ENCODE assay signal across 2 cellular contexts in the genomic region with DNA sequence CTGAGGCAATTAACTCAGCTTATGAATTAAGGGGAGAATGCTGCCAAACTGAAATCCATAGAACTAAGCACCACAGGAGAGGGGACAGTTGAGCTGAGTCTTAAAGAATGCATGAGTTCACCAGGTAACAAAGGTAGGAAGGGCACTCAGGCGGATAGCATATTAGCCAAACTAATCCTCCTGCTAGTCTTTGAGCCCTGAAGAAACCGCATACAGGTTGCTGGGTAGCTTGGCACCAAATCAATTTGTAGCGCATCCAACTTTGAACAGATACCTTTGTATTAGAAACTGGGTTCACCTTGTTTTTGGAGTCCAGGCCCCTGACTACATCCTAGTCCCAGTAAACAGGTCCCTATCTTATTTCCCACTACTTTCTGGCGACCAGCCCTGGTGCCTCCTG.
TF ChIP-seq lines count a peak whose summit lies in the region.

No MANE protein-coding gene starts in this region.

TF ChIP-seq in H1, 55 proteins besides CTCF, POLR2A, EP300 and RAD21:
- TF ChIP-seq TBP (IDR thresholded peaks at IDR 0.05; ENCODE audit: low read depth, low read length) (no peak), RXRA (IDR thresholded peaks at IDR 0.05; ENCODE audit: insufficient read depth, low read depth, low read length) (no peak), SP1 (IDR thresholded peaks at IDR 0.05; ENCODE audit: low read depth, low read length) (no peak), CHD1 (IDR thresholded peaks at IDR 0.05; ENCODE audit: low read depth, low read length) (no peak), TAF1 (IDR thresholded peaks at IDR 0.05; ENCODE audit: low read depth, low read length) (no peak), PHF8 (conservative IDR thresholded peaks at IDR 0.05; ENCODE audit: low read depth, low read length) (no peak), HDAC2 (IDR thresholded peaks at IDR 0.05; ENCODE audit: borderline replicate concordance in 1 of 2, low read depth in 2 of 2, low read length in 2 of 2) (no peak), RNF2 (IDR thresholded peaks at IDR 0.05; ENCODE audit: borderline replicate concordance, low read depth, low read length, missing control alignments, poor library complexity, severe bottlenecking) (no peak), BCL11A (IDR thresholded peaks at IDR 0.05; ENCODE audit: low read depth in 2 of 2, low read length in 2 of 2) (no peak), KDM5A (IDR thresholded peaks at IDR 0.05; ENCODE audit: low read length) (no peak), GTF2F1 (IDR thresholded peaks at IDR 0.05; ENCODE audit: borderline replicate concordance, low read depth, low read length) (no peak), RBBP5 (IDR thresholded peaks at IDR 0.05; ENCODE audit: borderline replicate concordance, low read depth, low read length) (no peak)
- TF ChIP-seq, protein P1, sequence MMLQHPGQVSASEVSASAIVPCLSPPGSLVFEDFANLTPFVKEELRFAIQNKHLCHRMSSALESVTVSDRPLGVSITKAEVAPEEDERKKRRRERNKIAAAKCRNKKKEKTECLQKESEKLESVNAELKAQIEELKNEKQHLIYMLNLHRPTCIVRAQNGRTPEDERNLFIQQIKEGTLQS (IDR thresholded peaks at IDR 0.05; ENCODE audit: insufficient read depth, low read depth, low read length): no peak

TF ChIP-seq in HEK293T, 16 proteins besides CTCF, POLR2A, EP300 and RAD21 (continued from another document):
- TF ChIP-seq HDGF (IDR thresholded peaks at IDR 0.05; ENCODE audit: borderline replicate concordance) (no peak), FOXK2 (IDR thresholded peaks at IDR 0.05) (no peak), NFRKB (IDR thresholded peaks at IDR 0.05) (no peak), ZNF384 (IDR thresholded peaks at IDR 0.05) (no peak), SP1 (IDR thresholded peaks at IDR 0.05) (no peak), L3MBTL2 (conservative IDR thresholded peaks at IDR 0.05) (no peak), CTBP1 (IDR thresholded peaks at IDR 0.05; ENCODE audit: borderline replicate concordance) (no peak), FOXM1 (IDR thresholded peaks at IDR 0.05; ENCODE audit: borderline replicate concordance) (no peak), SUZ12 (IDR thresholded peaks at IDR 0.05) (no peak), TARDBP (IDR thresholded peaks at IDR 0.05) (no peak), LEF1 (IDR thresholded peaks at IDR 0.05; ENCODE audit: borderline replicate concordance) (no peak), FOXA1 (IDR thresholded peaks at IDR 0.05) (no peak), ELF4 (IDR thresholded peaks at IDR 0.05) (no peak), BHLHE40 (IDR thresholded peaks at IDR 0.05; ENCODE audit: borderline replicate concordance) (no peak)
- TF ChIP-seq, protein P2, sequence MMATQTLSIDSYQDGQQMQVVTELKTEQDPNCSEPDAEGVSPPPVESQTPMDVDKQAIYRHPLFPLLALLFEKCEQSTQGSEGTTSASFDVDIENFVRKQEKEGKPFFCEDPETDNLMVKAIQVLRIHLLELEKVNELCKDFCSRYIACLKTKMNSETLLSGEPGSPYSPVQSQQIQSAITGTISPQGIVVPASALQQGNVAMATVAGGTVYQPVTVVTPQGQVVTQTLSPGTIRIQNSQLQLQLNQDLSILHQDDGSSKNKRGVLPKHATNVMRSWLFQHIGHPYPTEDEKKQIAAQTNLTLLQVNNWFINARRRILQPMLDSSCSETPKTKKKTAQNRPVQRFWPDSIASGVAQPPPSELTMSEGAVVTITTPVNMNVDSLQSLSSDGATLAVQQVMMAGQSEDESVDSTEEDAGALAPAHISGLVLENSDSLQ (IDR thresholded peaks at IDR 0.05): no peak
